ENCODE assay signal across 14 cellular contexts in the genomic region with DNA sequence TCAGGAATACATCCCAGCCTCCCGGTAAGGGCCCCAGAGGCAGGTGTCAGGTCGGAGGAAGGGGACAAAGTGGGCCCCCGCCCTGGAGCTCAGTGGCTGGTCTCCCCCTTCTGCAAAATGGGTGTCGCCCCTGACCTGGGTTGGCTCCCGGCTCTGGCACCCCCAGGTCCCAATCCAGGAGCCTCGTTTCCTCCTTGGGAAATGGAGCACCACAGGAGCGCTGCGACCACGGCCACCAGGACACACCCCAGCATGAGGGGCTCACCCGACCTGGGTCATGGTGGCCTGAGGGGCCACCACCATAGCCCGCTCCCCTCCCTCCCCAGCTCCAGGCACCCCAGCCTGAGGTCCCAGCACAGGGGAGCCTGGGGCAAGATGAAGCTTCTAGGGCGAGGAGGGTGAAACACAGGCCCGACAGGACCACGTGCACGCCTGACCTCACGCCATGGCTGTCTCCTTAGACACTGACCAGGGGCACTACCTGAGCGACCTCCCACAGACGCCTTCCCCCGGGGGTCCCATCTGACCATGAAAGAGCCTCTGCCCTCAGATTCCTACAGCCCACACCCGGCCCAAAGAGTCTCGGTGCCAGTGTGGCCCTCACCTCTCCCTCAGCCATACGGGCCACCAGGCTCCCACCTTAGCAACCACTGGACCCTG. TPM values are rescaled to one million over a fixed set of nuclear protein-coding genes. Genes with fewer than 3 reads are reported as not detected.
DNase-seq lines count a peak whose midpoint lies in the region; ATAC-seq and TF ChIP-seq lines count a peak whose summit lies in the region.
"Had no signal": no experiment of that assay in that cellular context is flagged by ENCODE, and none has a peak within 500 bp of the region (broad histone marks: within the 10 kb centered on the region; RNA-seq: fewer than 3 reads in every experiment).

No MANE protein-coding gene starts in this region.

- no peaks in the 10 kb centered on the region for H3K9me3 Mint-ChIP-seq in stimulated activated naive CD8-positive, alpha-beta T cell treated with anti-CD3 and anti-CD28 coated beads, Interleukin-15, amount 100 ng/mL, for 72 hours
- H3K9me3 Mint-ChIP-seq: T-cell had no signal

- peak overlapping the region; percentile 86 for H3K4ac ChIP-seq in trophoblast cell (ENCODE audit: low read depth, low read length)

- TF ChIP-seq CTCF in fibroblast of lung (conservative IDR thresholded peaks at IDR 0.05 in 1 of 2, IDR thresholded peaks at IDR 0.05 in 1 of 2; ENCODE audit: low read depth in 1 of 2, low read length in 2 of 2) (no peak), GM13976 (IDR thresholded peaks at IDR 0.05; ENCODE audit: borderline replicate concordance, control extremely low read depth, extremely low read depth, insufficient read depth, missing control alignments) (no peak)

- H2BK120ac ChIP-seq in trophoblast cell (ENCODE audit: insufficient read depth, low read length, poor library complexity): no peak overlapping the region

- DNase-seq in stimulated activated naive CD8-positive, alpha-beta T cell treated with anti-CD3 and anti-CD28 coated beads, Interleukin-15, amount 100 ng/mL, for 72 hours: no peak
- DNase-seq in stimulated activated naive CD8-positive, alpha-beta T cell treated with anti-CD3 and anti-CD28 coated beads, Interleukin-15, Interleukin-2, amounts not matched to agents 100 U/mL and 50 U/mL, for 24 hours: no peak
- DNase-seq in fibroblast of lung (ENCODE audit: low read depth in 2 of 2) (no peak), trophoblast cell (no peak), GM13976 (ENCODE audit: low spot score) (no peak), NCI-H128 (lab: John Stamatoyannopoulos, UW; ENCODE audit: unreplicated experiment) (no peak), GOT3 (lab: John Stamatoyannopoulos, UW) (no peak), kidney glomerular epithelial cell (lab: John Stamatoyannopoulos, UW) (no peak)
- DNase-seq: activated CD8-positive, alpha-beta T cell treated with anti-CD3 and anti-CD28 coated beads, Interleukin-2, amount 10 ng/mL, durations not matched to agents 7 days and 5 days; activated naive CD4-positive, alpha-beta T cell treated with Interleukin-2 at 50 U/mL for 16 hours; DMS79 treated with DMSO at 0.1 percent for 48 hours; hippocampal formation; stimulated activated CD8-positive, alpha-beta memory T cell treated with anti-CD3 and anti-CD28 coated beads, Interleukin-4, amount 100 ng/mL, for 48 hours; T-cell had no signal

- H3K79me1 ChIP-seq in trophoblast cell (ENCODE audit: low read length): peaks cover 21% of the 10 kb centered on the region

- H4K20me1 ChIP-seq in fibroblast of lung (ENCODE audit: control insufficient read depth, extremely low read depth, insufficient read depth, low read length): no peaks in the 10 kb centered on the region

- no peak overlapping the region for H2BK5ac ChIP-seq in trophoblast cell (ENCODE audit: low read depth, low read length, poor library complexity)

- H3K4me3 ChIP-seq in fibroblast of lung (replicated peaks in 1 of 4; ENCODE audit: control extremely low read depth in 1 of 4, insufficient read depth in 1 of 4, low read depth in 3 of 4, low read length in 4 of 4) (no peak overlapping the region), trophoblast cell (ENCODE audit: low read depth, low read length) (no peak overlapping the region)

- no peak overlapping the region for H4K12ac ChIP-seq in trophoblast cell (ENCODE audit: low read depth, low read length)

- H3K4me1 ChIP-seq in fibroblast of lung (ENCODE audit: control insufficient read depth, extremely low read depth, insufficient read depth, low read length) (peaks cover 65% of the 10 kb centered on the region), trophoblast cell (ENCODE audit: control insufficient read depth in 1 of 2, insufficient read depth in 2 of 2, low read length in 2 of 2) (peaks cover 27 to 46% of the 10 kb centered on the region in 2 experiments)

- no peak overlapping the region for H3K23ac ChIP-seq in trophoblast cell (ENCODE audit: low read length)

- H2BK12ac ChIP-seq in trophoblast cell (ENCODE audit: low read length): no peak overlapping the region

- H3K27ac ChIP-seq in fibroblast of lung (ENCODE audit: insufficient read depth, low read length) (peak overlapping the region; percentile 94), trophoblast cell (ENCODE audit: low read depth, low read length) (peak overlapping the region; percentile 52)

- H3K9me3 ChIP-seq in fibroblast of lung (ENCODE audit: control insufficient read depth, insufficient read depth, low read depth, low read length) (no peaks in the 10 kb centered on the region), trophoblast cell (ENCODE audit: insufficient read depth, low read depth, low read length) (peaks cover 2% of the 10 kb centered on the region)

- H3K9ac ChIP-seq in fibroblast of lung (ENCODE audit: insufficient read depth, low read length) (peak overlapping the region; percentile 77), trophoblast cell (ENCODE audit: low read length) (peak overlapping the region; percentile 47)

- H3K79me2 ChIP-seq in fibroblast of lung (ENCODE audit: control insufficient read depth, insufficient read depth, low read length): peaks cover 100% of the 10 kb centered on the region
- H3K79me2 ChIP-seq in trophoblast cell (ENCODE audit: control insufficient read depth, insufficient read depth, low read length, poor library complexity): peaks cover 55% of the 10 kb centered on the region

- H3K4me2 ChIP-seq in fibroblast of lung (ENCODE audit: extremely low read depth, insufficient read depth, low read length) (peak overlapping the region; percentile 48), trophoblast cell (ENCODE audit: low read length) (no peak overlapping the region)

- in situ Hi-C loops in GM13976 (cut with MboI; ENCODE audit: low sequenced_read_pairs, unreplicated experiment): no loop called here

- H3K27me3 ChIP-seq in fibroblast of lung (ENCODE audit: control insufficient read depth, insufficient read depth, low read length) (no peaks in the 10 kb centered on the region), trophoblast cell (ENCODE audit: insufficient read depth, low read length) (no peaks in the 10 kb centered on the region)

- H4K8ac ChIP-seq in trophoblast cell (ENCODE audit: low read depth, low read length): peak overlapping the region; percentile 30

- H3K36me3 ChIP-seq in fibroblast of lung (ENCODE audit: control insufficient read depth, insufficient read depth, low read length) (peaks cover 65% of the 10 kb centered on the region), trophoblast cell (ENCODE audit: control insufficient read depth in 1 of 2, insufficient read depth in 2 of 2, low read length in 2 of 2) (peaks cover 93 to 95% of the 10 kb centered on the region in 2 experiments)

- H3K27me3 Mint-ChIP-seq in stimulated activated naive CD8-positive, alpha-beta T cell treated with anti-CD3 and anti-CD28 coated beads, Interleukin-15, amount 100 ng/mL, for 72 hours: peaks cover 10% of the 10 kb centered on the region

- H3K4me1 Mint-ChIP-seq in stimulated activated naive CD8-positive, alpha-beta T cell treated with anti-CD3 and anti-CD28 coated beads, Interleukin-15, amount 100 ng/mL, for 72 hours: peaks cover 18% of the 10 kb centered on the region

- H3K4me3 Mint-ChIP-seq in stimulated activated naive CD8-positive, alpha-beta T cell treated with anti-CD3 and anti-CD28 coated beads, Interleukin-15, amount 100 ng/mL, for 72 hours: no peak overlapping the region
- H3K4me3 Mint-ChIP-seq: activated CD8-positive, alpha-beta T cell treated with anti-CD3 and anti-CD28 coated beads, Interleukin-2, amount 10 ng/mL, durations not matched to agents 7 days and 5 days; T-cell had no signal

- no peak overlapping the region for H2AFZ ChIP-seq in fibroblast of lung (ENCODE audit: low read length)
- no peak overlapping the region for H2AFZ ChIP-seq in trophoblast cell (ENCODE audit: insufficient read depth, low read length, poor library complexity)

- H3K18ac ChIP-seq in trophoblast cell (ENCODE audit: low read length): peak overlapping the region; percentile 16

- H3K14ac ChIP-seq in trophoblast cell (ENCODE audit: low read length): peak overlapping the region; percentile 51

- ATAC-seq in stimulated activated naive CD8-positive, alpha-beta T cell treated with anti-CD3 and anti-CD28 coated beads, Interleukin-15, amount 100 ng/mL, for 72 hours: peak; percentile 2
- no peak for ATAC-seq in stimulated activated naive CD8-positive, alpha-beta T cell treated with anti-CD3 and anti-CD28 coated beads, Interleukin-15, Interleukin-2, amounts not matched to agents 100 U/mL and 50 U/mL, for 24 hours
- ATAC-seq: activated CD8-positive, alpha-beta T cell treated with anti-CD3 and anti-CD28 coated beads, Interleukin-2, amount 10 ng/mL, durations not matched to agents 7 days and 5 days; T-cell had no signal

- no peak overlapping the region for H4K91ac ChIP-seq in trophoblast cell (ENCODE audit: low read depth, low read length)

- WGBS in trophoblast cell (ENCODE audit: extremely low coverage, insufficient coverage, insufficient read length): no CpG with 5 or more reads among the region's 22 CpGs

- H3K27ac Mint-ChIP-seq in stimulated activated naive CD8-positive, alpha-beta T cell treated with anti-CD3 and anti-CD28 coated beads, Interleukin-15, amount 100 ng/mL, for 72 hours: no peak overlapping the region
- H3K27ac Mint-ChIP-seq: activated CD8-positive, alpha-beta T cell treated with anti-CD3 and anti-CD28 coated beads, Interleukin-2, amount 10 ng/mL, durations not matched to agents 7 days and 5 days; T-cell had no signal

- no peak overlapping the region for H2AK5ac ChIP-seq in trophoblast cell (ENCODE audit: low read length)

RNA-seq across cellular contexts. Expression of a gene that starts 11.8 kb away (rescaled TPM):
- 26.5 and 36.8 TPM in 2 replicates for total RNA-seq in fibroblast of lung
- 32.8 and 66.5 TPM in 2 replicates for polyA plus RNA-seq in fibroblast of lung
- 68.9 and 146 TPM in 2 replicates for polyA plus RNA-seq in fibroblast of lung (2012)
- 37.6 and 115 TPM in 2 replicates for polyA minus RNA-seq in fibroblast of lung (ENCODE audit: low replicate concordance)
- polyA plus RNA-seq in trophoblast cell (2013): 200 and 201 TPM in 2 replicates

RNA-seq across cellular contexts. Expression of a gene that starts 20.8 kb away (rescaled TPM):
- total RNA-seq in fibroblast of lung: not detected in 2 replicates
- not detected in 2 replicates for polyA plus RNA-seq in fibroblast of lung
- 0.40 TPM in 1 of 2 replicates, not detected in the other for polyA plus RNA-seq in fibroblast of lung (2012)
- not detected in 2 replicates for polyA minus RNA-seq in fibroblast of lung (ENCODE audit: low replicate concordance)
- polyA plus RNA-seq in trophoblast cell (2013): 0.15 TPM in 1 of 2 replicates, not detected in the other
- total RNA-seq: activated CD8-positive, alpha-beta T cell treated with anti-CD3 and anti-CD28 coated beads, Interleukin-2, amount 10 ng/mL, durations not matched to agents 7 days and 5 days had no signal

RNA-seq across cellular contexts. Expression of a gene that starts 32.6 kb away (rescaled TPM):
- not detected in 2 replicates for total RNA-seq in fibroblast of lung
- polyA plus RNA-seq in fibroblast of lung: not detected in 2 replicates
- polyA plus RNA-seq in fibroblast of lung (2012): 0.10 TPM in 1 of 2 replicates, not detected in the other
- polyA minus RNA-seq in fibroblast of lung (ENCODE audit: low replicate concordance): not detected in 2 replicates
- polyA plus RNA-seq in trophoblast cell (2013): 0.37 and 0.41 TPM in 2 replicates
- total RNA-seq: activated CD8-positive, alpha-beta T cell treated with anti-CD3 and anti-CD28 coated beads, Interleukin-2, amount 10 ng/mL, durations not matched to agents 7 days and 5 days had no signal
